In the genomic region with DNA sequence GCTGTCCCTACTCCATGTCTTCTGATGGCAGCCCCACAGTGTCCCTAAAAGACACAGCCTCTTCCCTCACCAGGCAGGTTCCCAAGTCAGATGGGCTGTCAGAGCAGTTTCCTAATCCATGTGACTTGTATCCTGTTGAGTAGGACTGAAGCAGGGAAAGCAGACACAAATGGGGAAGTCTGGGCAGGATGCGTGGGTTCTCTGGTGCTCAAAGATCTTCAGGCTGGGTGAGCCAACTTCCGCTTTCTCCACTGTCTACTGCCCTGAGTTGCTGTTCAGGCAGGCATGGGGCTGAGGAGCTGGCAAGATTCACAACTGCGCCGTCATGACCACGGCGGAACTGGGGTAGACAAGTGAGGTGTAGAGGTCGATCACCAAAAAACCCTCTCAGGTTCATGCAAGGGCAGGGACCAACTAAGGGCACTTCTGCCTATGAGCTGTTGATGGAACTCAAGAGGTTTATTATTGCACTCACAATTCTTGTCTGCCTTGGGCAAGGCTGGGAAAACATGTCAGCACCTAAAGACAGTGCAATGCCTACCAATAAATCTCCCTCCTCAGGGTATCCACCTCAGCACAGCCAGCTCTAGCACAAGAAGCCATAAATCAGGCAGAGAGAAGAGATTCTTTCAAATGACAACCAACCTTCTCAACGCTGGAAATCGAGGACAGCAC, we compare ENCODE assay signal across 8 cellular contexts.
DNase-seq lines count a peak whose midpoint lies in the region; ATAC-seq and TF ChIP-seq lines count a peak whose summit lies in the region.

No MANE protein-coding gene starts in this region.

- H3K36me3 ChIP-seq in mammary epithelial cell (ENCODE audit: insufficient read depth, low read length) (no peaks in the 10 kb centered on the region), mesendoderm (ENCODE audit: control insufficient read depth, insufficient read depth, low read length) (no peaks in the 10 kb centered on the region), suprapubic skin (no peaks in the 10 kb centered on the region), neuronal stem cell (replicated peaks in 1 of 2; ENCODE audit: control insufficient read depth in 2 of 2, insufficient read depth in 2 of 2, low read length in 2 of 2) (no peaks in the 10 kb centered on the region), endodermal cell (ENCODE audit: control insufficient read depth, insufficient read depth, low read length) (no peaks in the 10 kb centered on the region)

- H3K4me3 ChIP-seq in mammary epithelial cell (replicated peaks in 1 of 3; ENCODE audit: insufficient read depth in 1 of 3, low read depth in 2 of 3, low read length in 3 of 3) (no peak overlapping the region), mesendoderm (ENCODE audit: low read length) (no peak overlapping the region), suprapubic skin (no peak overlapping the region), neuronal stem cell (ENCODE audit: low read length in 2 of 2) (no peak overlapping the region), endodermal cell (ENCODE audit: low read length) (no peak overlapping the region)

- CTCF ChIA-PET in mammary epithelial cell (lab: Charles Lee; ENCODE audit: low non-redundant PET) = no interaction called here

- H3K56ac ChIP-seq in mesendoderm (ENCODE audit: low read length) = peak overlapping the region; percentile 10

- no peaks in the 10 kb centered on the region for H3K9me3 Mint-ChIP-seq in endodermal cell

- H2AFZ ChIP-seq in mammary epithelial cell (ENCODE audit: low read depth, low read length) (peak overlapping the region; percentile 4), neuronal stem cell (ENCODE audit: low read length) (no peak overlapping the region)

- no peak overlapping the region for H3K4me2 ChIP-seq in mammary epithelial cell (ENCODE audit: insufficient read depth, low read depth, low read length)
- H3K4me2 ChIP-seq in mesendoderm (ENCODE audit: low read length) = no peak overlapping the region
- H3K4me2 ChIP-seq in neuronal stem cell (ENCODE audit: insufficient read depth, low read length, poor library complexity, severe bottlenecking) = no peak overlapping the region

- WGBS in mammary epithelial cell (ENCODE audit: low coverage, missing lambda C conversion rate) = 51% methylated on average over 7 of the region's 9 CpGs
- no CpG with 5 or more reads among the region's 9 CpGs for WGBS in mesendoderm (ENCODE audit: extremely low coverage, insufficient coverage, low lambda C conversion rate)
- WGBS in suprapubic skin = 47% methylated on average over 9 of the region's 9 CpGs
- WGBS in neuronal stem cell (ENCODE audit: extremely low coverage in 2 of 2, insufficient read length in 2 of 2, insufficient replicate concordance in 1 of 2), 2 donors = no CpG with 5 or more reads among the region's 9 CpGs
- 93 to 96% methylated on average over 9 of the region's 9 CpGs for WGBS in endodermal cell (ENCODE audit: insufficient coverage in 1 of 2, insufficient read length in 1 of 2), 2 experiments

- H3K14ac ChIP-seq in neuronal stem cell (ENCODE audit: low read length) = no peak overlapping the region

- no peak overlapping the region for H3K4me3 Mint-ChIP-seq in endodermal cell

- no TSS peak for BruUV-seq in mammary epithelial cell (replicated peaks; lab: Mats Ljungman, UMichigan)

- peaks cover 48% of the 10 kb centered on the region for H3K4me1 Mint-ChIP-seq in endodermal cell

- H3K18ac ChIP-seq in mesendoderm (ENCODE audit: low read length) = no peak overlapping the region
- no peak overlapping the region for H3K18ac ChIP-seq in neuronal stem cell (ENCODE audit: low read length)

- no peak overlapping the region for H3K27ac Mint-ChIP-seq in endodermal cell

- no peak overlapping the region for H2AK5ac ChIP-seq in mesendoderm (ENCODE audit: low read length)
- H2AK5ac ChIP-seq in neuronal stem cell (ENCODE audit: low read depth, low read length) = no peak overlapping the region

- H3K79me2 ChIP-seq in mammary epithelial cell (ENCODE audit: insufficient read depth, low read length) (peaks cover 59% of the 10 kb centered on the region), mesendoderm (ENCODE audit: control insufficient read depth, insufficient read depth, low read length) (peaks cover 10% of the 10 kb centered on the region)

- H2BK15ac ChIP-seq in mesendoderm (replicated peaks; ENCODE audit: low read depth) (no peak overlapping the region), neuronal stem cell (ENCODE audit: low read length) (no peak overlapping the region)

- no peaks in the 10 kb centered on the region for H3K27me3 Mint-ChIP-seq in endodermal cell (ENCODE audit: insufficient read depth)

- dilution Hi-C loops in mammary epithelial cell (cut with HindIII; ENCODE audit: low sequenced_read_pairs) = no loop called here

- H3K27me3 ChIP-seq in mammary epithelial cell (ENCODE audit: insufficient read depth, low read length) = no peaks in the 10 kb centered on the region
- H3K27me3 ChIP-seq in mesendoderm (ENCODE audit: insufficient read depth, low read length, poor library complexity) = no peaks in the 10 kb centered on the region
- H3K27me3 ChIP-seq in suprapubic skin = no peaks in the 10 kb centered on the region
- H3K27me3 ChIP-seq in neuronal stem cell (ENCODE audit: control insufficient read depth in 3 of 3, insufficient read depth in 3 of 3, low read depth in 1 of 3, low read length in 3 of 3) = no peaks in the 10 kb centered on the region
- H3K27me3 ChIP-seq in endodermal cell (ENCODE audit: control insufficient read depth, insufficient read depth, low read length, poor library complexity, severe bottlenecking) = no peaks in the 10 kb centered on the region

- H3K9me3 ChIP-seq in mammary epithelial cell (replicated peaks; ENCODE audit: insufficient read depth, low read length) (no peaks in the 10 kb centered on the region), suprapubic skin (no peaks in the 10 kb centered on the region), neuronal stem cell (replicated peaks in 1 of 2; ENCODE audit: control insufficient read depth in 2 of 2, insufficient read depth in 1 of 2, low read depth in 1 of 2, low read length in 2 of 2) (no peaks in the 10 kb centered on the region), endodermal cell (ENCODE audit: control insufficient read depth, low read length) (no peaks in the 10 kb centered on the region)

- DNase-seq in T-helper 2 cell (peak in 4 of 5 experiments; percentile 33 to 88 (median 64)), mammary epithelial cell (no peak), mesendoderm (no peak), suprapubic skin (ENCODE audit: low spot score in 2 of 2) (peak in 1 of 2 donors; percentile 80), neuronal stem cell (ENCODE audit: low spot score) (no peak), endodermal cell (no peak)

- H3K27ac ChIP-seq in mammary epithelial cell (ENCODE audit: insufficient read depth, low read depth, low read length) (peak overlapping the region; percentile 45), mesendoderm (ENCODE audit: low read depth, low read length) (no peak overlapping the region), suprapubic skin (peak overlapping the region; percentile 57), neuronal stem cell (replicated peaks; ENCODE audit: low read length) (no peak overlapping the region), endodermal cell (ENCODE audit: low read depth, low read length) (no peak overlapping the region)

- H3K4me1 ChIP-seq in mammary epithelial cell (ENCODE audit: insufficient read depth, low read length) (peaks cover 49% of the 10 kb centered on the region), mesendoderm (ENCODE audit: control insufficient read depth, low read depth, low read length) (peaks cover 13% of the 10 kb centered on the region), suprapubic skin (peaks cover 52% of the 10 kb centered on the region), neuronal stem cell (ENCODE audit: control insufficient read depth in 2 of 2, insufficient read depth in 1 of 2, low read depth in 1 of 2, low read length in 2 of 2) (peaks cover 6 to 7% of the 10 kb centered on the region in 2 donors), endodermal cell (ENCODE audit: control insufficient read depth, insufficient read depth, low read length) (peaks cover 3% of the 10 kb centered on the region)

- H3K79me1 ChIP-seq in mesendoderm (ENCODE audit: low read length) (peaks cover 8% of the 10 kb centered on the region), neuronal stem cell (ENCODE audit: low read depth, low read length) (peaks cover 2% of the 10 kb centered on the region)

- H2BK120ac ChIP-seq in mesendoderm (ENCODE audit: low read depth, low read length) (no peak overlapping the region), neuronal stem cell (ENCODE audit: low read depth, low read length) (no peak overlapping the region)

- no peak overlapping the region for H4K5ac ChIP-seq in mesendoderm (ENCODE audit: low read length)

- ATAC-seq in GM18870 (IDR thresholded peaks at IDR 0.05; ENCODE audit: unreplicated experiment) (peak; percentile 52), HG03097 (IDR thresholded peaks at IDR 0.05; ENCODE audit: low FRiP score, unreplicated experiment) (peak; percentile 58)

- no peaks in the 10 kb centered on the region for H4K20me1 ChIP-seq in mammary epithelial cell (ENCODE audit: insufficient read depth, low read length)

- H3K4ac ChIP-seq in mesendoderm (ENCODE audit: low read depth, low read length) = no peak overlapping the region
- no peak overlapping the region for H3K4ac ChIP-seq in neuronal stem cell (ENCODE audit: low read length)

- TF ChIP-seq POLR2A in suprapubic skin (IDR thresholded peaks at IDR 0.05) = no peak

- TF ChIP-seq EP300 in suprapubic skin (IDR thresholded peaks at IDR 0.05) = no peak

- intact Hi-C loops in mammary epithelial cell (cut with micrococcal nuclease) = loop anchor here (5.0 kb wide), 2 partner anchors 64 to 71 kb away; no protein-coding TSS in a partner anchor

- no peak overlapping the region for H2BK12ac ChIP-seq in neuronal stem cell (ENCODE audit: low read length)

- H3K36me3 Mint-ChIP-seq in endodermal cell (ENCODE audit: low read depth) = no peaks in the 10 kb centered on the region

- H4K8ac ChIP-seq in mesendoderm (ENCODE audit: low read depth, low read length) (no peak overlapping the region), neuronal stem cell (ENCODE audit: low read depth, low read length) (no peak overlapping the region)

- in situ Hi-C loops in mammary epithelial cell (cut with MboI; ENCODE audit: low sequenced_read_pairs in 2 of 2) = loop anchor here in 1 of 2 donors (10.0 kb wide), 1 partner anchor 68 kb away; no protein-coding TSS in a partner anchor

- no peak overlapping the region for H2BK5ac ChIP-seq in mesendoderm (ENCODE audit: low read length)
- no peak overlapping the region for H2BK5ac ChIP-seq in neuronal stem cell (ENCODE audit: low read length)

- no peak overlapping the region for H4K91ac ChIP-seq in neuronal stem cell (ENCODE audit: low read depth, low read length, poor library complexity)

- H3K23ac ChIP-seq in mesendoderm (ENCODE audit: low read length) (no peak overlapping the region), neuronal stem cell (ENCODE audit: low read depth, low read length, poor library complexity) (no peak overlapping the region)

- TF ChIP-seq CTCF in mammary epithelial cell (conservative IDR thresholded peaks at IDR 0.05 in 1 of 2, IDR thresholded peaks at IDR 0.05 in 1 of 2; ENCODE audit: extremely low read depth in 1 of 2, insufficient read depth in 1 of 2, low read depth in 1 of 2, low read length in 2 of 2) (no peak), suprapubic skin (IDR thresholded peaks at IDR 0.05) (no peak), endodermal cell (conservative IDR thresholded peaks at IDR 0.05) (no peak)

- H3K9ac ChIP-seq in mammary epithelial cell (ENCODE audit: insufficient read depth, low read length) = no peak overlapping the region
- no peak overlapping the region for H3K9ac ChIP-seq in mesendoderm (ENCODE audit: low read length)
- no peak overlapping the region for H3K9ac ChIP-seq in neuronal stem cell (ENCODE audit: low read depth, low read length, poor library complexity)
- H3K9ac ChIP-seq in endodermal cell (ENCODE audit: extremely low read depth, low read length, poor library complexity, severe bottlenecking) = no peak overlapping the region

Comparison
In these comparisons a context has a peak if more than half of its experiments do, and no peak if none do; other contexts are left out.
1. DNase-seq: peak in T-helper 2 cell (4 of 5); none in mammary epithelial cell (single experiment), mesendoderm (single experiment), neuronal stem cell (single experiment) and endodermal cell (single experiment).
2. H3K27ac ChIP-seq: peak in mammary epithelial cell (single experiment) and suprapubic skin (single experiment); none in mesendoderm (single experiment), neuronal stem cell (single experiment) and endodermal cell (single experiment).